8 cellular contexts compared by ENCODE assay signal in the genomic region with DNA sequence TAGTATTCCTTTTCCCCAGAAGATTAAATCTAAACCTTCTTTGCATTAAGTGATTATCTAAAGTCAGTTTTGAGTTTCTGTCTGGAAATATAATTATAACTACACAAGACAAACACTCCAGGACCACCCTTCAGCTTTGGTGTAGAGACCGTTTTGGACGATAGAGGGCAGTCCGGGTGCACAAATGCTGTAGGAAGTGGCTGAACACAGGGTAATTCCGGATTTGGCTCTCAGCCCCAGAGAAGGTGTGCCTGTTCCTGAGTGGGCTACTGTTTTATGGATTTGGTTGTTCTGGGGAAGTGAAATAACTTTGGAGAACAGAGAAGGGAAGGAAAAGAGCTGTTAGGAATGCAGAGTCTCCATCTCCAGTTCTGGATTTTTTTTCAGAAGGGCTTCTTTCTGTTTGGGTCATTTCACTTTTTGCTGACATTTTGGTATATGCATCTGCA. TPM values are rescaled to one million over a fixed set of nuclear protein-coding genes. Genes with fewer than 3 reads are reported as not detected.
DNase-seq lines count a peak whose midpoint lies in the region; ATAC-seq and TF ChIP-seq lines count a peak whose summit lies in the region.

No MANE protein-coding gene starts in this region.

- H3K27me3 Mint-ChIP-seq in stimulated activated naive CD8-positive, alpha-beta T cell treated with anti-CD3 and anti-CD28 coated beads, Interleukin-15, Interleukin-2, amounts not matched to agents 100 ng/mL and 50 ng/mL, for 24 hours: no peaks in the 10 kb centered on the region

- H3K36me3 ChIP-seq in BE2C: no peaks in the 10 kb centered on the region

- no peak overlapping the region for H3K4me3 Mint-ChIP-seq in stimulated activated naive CD8-positive, alpha-beta T cell treated with anti-CD3 and anti-CD28 coated beads, Interleukin-15, Interleukin-2, amounts not matched to agents 100 ng/mL and 50 ng/mL, for 24 hours

- H3K4me3 ChIP-seq in BE2C (ENCODE audit: low read depth, low read length) (no peak overlapping the region), dorsolateral prefrontal cortex (no peak overlapping the region)

- no peaks in the 10 kb centered on the region for H3K9me3 ChIP-seq in BE2C

- no peaks in the 10 kb centered on the region for H3K4me1 ChIP-seq in BE2C

- intact Hi-C loops in dorsolateral prefrontal cortex (cut with DNase I): no loop called here

- no peaks in the 10 kb centered on the region for H3K9me3 Mint-ChIP-seq in stimulated activated naive CD8-positive, alpha-beta T cell treated with anti-CD3 and anti-CD28 coated beads, Interleukin-15, Interleukin-2, amounts not matched to agents 100 ng/mL and 50 ng/mL, for 24 hours

- H3K27ac Mint-ChIP-seq in stimulated activated naive CD8-positive, alpha-beta T cell treated with anti-CD3 and anti-CD28 coated beads, Interleukin-15, Interleukin-2, amounts not matched to agents 100 ng/mL and 50 ng/mL, for 24 hours: peak overlapping the region; percentile 33

- peaks cover 6% of the 10 kb centered on the region for H3K4me1 Mint-ChIP-seq in stimulated activated naive CD8-positive, alpha-beta T cell treated with anti-CD3 and anti-CD28 coated beads, Interleukin-15, Interleukin-2, amounts not matched to agents 100 ng/mL and 50 ng/mL, for 24 hours (ENCODE audit: low read depth)

- DNase-seq in BE2C (peak; percentile 56), NCI-H2227 (lab: John Stamatoyannopoulos, UW; ENCODE audit: unreplicated experiment) (peak; percentile 71), dorsolateral prefrontal cortex (peak in 8 of 10 donors; percentile 20 to 55 (median 51)), myocyte (ENCODE audit: low read depth) (peak; percentile 57)
- DNase-seq in activated CD4-positive, alpha-beta T cell treated with anti-CD3 and anti-CD28 coated beads for 4 hours: peak; percentile 38 to 50

- H3K27ac ChIP-seq in dorsolateral prefrontal cortex: no peak overlapping the region

- H3K36me3 Mint-ChIP-seq in stimulated activated naive CD8-positive, alpha-beta T cell treated with anti-CD3 and anti-CD28 coated beads, Interleukin-15, Interleukin-2, amounts not matched to agents 100 ng/mL and 50 ng/mL, for 24 hours (ENCODE audit: low read depth): peaks cover 36% of the 10 kb centered on the region

- TF ChIP-seq CTCF in BE2C (IDR thresholded peaks at IDR 0.05; ENCODE audit: low read depth, low read length) (peak; percentile 81), dorsolateral prefrontal cortex (IDR thresholded peaks at IDR 0.05 in 54 of 56, conservative IDR thresholded peaks at IDR 0.05 in 2 of 56; ENCODE audit: low read depth in 1 of 56, partially characterized antibody in 56 of 56) (peak in 55 of 56 donors; percentile 23 to 82 (median 67))

- peak; percentile 86 for ATAC-seq in GM18873 (IDR thresholded peaks at IDR 0.05; ENCODE audit: low FRiP score, unreplicated experiment)
- peak; percentile 99 for ATAC-seq in HG03095 (IDR thresholded peaks at IDR 0.05; ENCODE audit: unreplicated experiment)

- H3K27me3 ChIP-seq in BE2C (no peaks in the 10 kb centered on the region), dorsolateral prefrontal cortex (no peaks in the 10 kb centered on the region)

RNA-seq across cellular contexts. Expression of gene EXT2, which starts 14.8 kb away (rescaled TPM):
- 19.8 TPM for polyA plus RNA-seq in BE2C (2012; ENCODE audit: insufficient read depth, insufficient read length, low read depth)
- 10 to 100 TPM; 37.7 to 64.1 (median 50.2) TPM for total RNA-seq in dorsolateral prefrontal cortex
- total RNA-seq in myocyte: 55.7 and 66.3 TPM in 2 replicates
- 56.5 TPM for polyA plus RNA-seq in myocyte (2012)

RNA-seq across cellular contexts. Expression of gene ACCS, which starts 44.2 kb away (rescaled TPM):
- polyA plus RNA-seq in BE2C (2012; ENCODE audit: insufficient read depth, insufficient read length, low read depth): not detected
- total RNA-seq in dorsolateral prefrontal cortex (10 to 100 TPM in 113 of 120 experiments, 1 to 10 TPM in 7; 5.0 to 38.8 (median 17.8) TPM), myocyte (10.7 and 11.4 TPM in 2 replicates)
- polyA plus RNA-seq in myocyte (2012): 15.2 TPM
